8 cellular contexts compared by ENCODE assay signal in the genomic region with DNA sequence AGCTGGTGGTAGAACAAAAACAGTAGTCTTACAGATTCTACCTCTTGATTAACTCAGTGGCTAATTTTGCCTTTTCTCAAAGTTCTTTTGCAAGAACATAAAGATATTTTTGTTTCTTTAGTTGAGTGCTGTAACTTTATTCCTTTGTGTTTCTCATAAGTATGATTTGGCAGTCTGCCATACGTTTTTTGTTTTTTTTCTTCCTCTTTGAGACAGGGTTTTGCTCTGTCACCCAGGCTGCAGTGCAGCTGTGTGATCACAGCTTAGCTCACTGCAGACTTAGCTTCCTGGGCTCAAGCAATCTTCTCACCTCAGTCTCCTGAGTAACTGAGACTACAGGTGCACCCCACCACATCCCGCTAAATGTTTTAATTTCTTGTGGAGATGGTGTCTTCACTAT. TPM values are rescaled to one million over a fixed set of nuclear protein-coding genes. Genes with fewer than 3 reads are reported as not detected.
DNase-seq lines count a peak whose midpoint lies in the region; ATAC-seq, FAIRE-seq and TF ChIP-seq lines count a peak whose summit lies in the region.

No MANE protein-coding gene starts in this region.

- TF ChIP-seq POLR2A in suprapubic skin (IDR thresholded peaks at IDR 0.05), result no peak

- H3K9me1 ChIP-seq in keratinocyte (ENCODE audit: control insufficient read depth, extremely low read depth, insufficient read depth, low read length), result no peaks in the 10 kb centered on the region

- intact Hi-C loops in activated B cell treated with CpG ODN at 0.5 μM for 24 hours (cut with micrococcal nuclease), result no loop called here
- intact Hi-C loops in activated naive CD4-positive, alpha-beta T cell treated with anti-CD3 and anti-CD28 coated beads for 36 hours (cut with micrococcal nuclease), result no loop called here

- peak; percentile 37 for ATAC-seq in activated B cell treated with CpG ODN at 0.5 μM for 24 hours (ENCODE audit: low read depth)

- TF ChIP-seq CTCF in activated B cell treated with CpG ODN at 0.5 μM for 24 hours (IDR thresholded peaks at IDR 0.05) (no peak), keratinocyte (optimal IDR thresholded peaks at IDR 0.05 in 1 of 3, IDR thresholded peaks at IDR 0.05 in 1 of 3, conservative IDR thresholded peaks at IDR 0.05 in 1 of 3; ENCODE audit: extremely low read depth in 1 of 3, insufficient read depth in 2 of 3, low read length in 3 of 3) (no peak), suprapubic skin (IDR thresholded peaks at IDR 0.05) (no peak)

- H3K36me3 ChIP-seq in keratinocyte (ENCODE audit: control insufficient read depth in 2 of 2, extremely low read depth in 1 of 2, insufficient read depth in 2 of 2, low read length in 2 of 2), result peaks cover 2 to 9% of the 10 kb centered on the region in 2 experiments
- H3K36me3 ChIP-seq in suprapubic skin, result no peaks in the 10 kb centered on the region

- H4K20me1 ChIP-seq in keratinocyte (ENCODE audit: control insufficient read depth, extremely low read depth, insufficient read depth, low read length), result no peaks in the 10 kb centered on the region

- H3K4me1 ChIP-seq in keratinocyte (ENCODE audit: control insufficient read depth, extremely low read depth, insufficient read depth, low read length) (peaks cover 34% of the 10 kb centered on the region), suprapubic skin (peaks cover 10% of the 10 kb centered on the region)

- no peak overlapping the region for H3K27ac Mint-ChIP-seq in activated B cell treated with CpG ODN at 0.5 μM for 24 hours
- H3K27ac Mint-ChIP-seq in activated naive CD4-positive, alpha-beta T cell treated with anti-CD3 and anti-CD28 coated beads for 36 hours, result no peak overlapping the region

- no peaks in the 10 kb centered on the region for H3K9me3 Mint-ChIP-seq in activated B cell treated with CpG ODN at 0.5 μM for 24 hours
- H3K9me3 Mint-ChIP-seq in activated naive CD4-positive, alpha-beta T cell treated with anti-CD3 and anti-CD28 coated beads for 36 hours, result no peaks in the 10 kb centered on the region

- peaks cover 39% of the 10 kb centered on the region for H3K79me2 ChIP-seq in keratinocyte (ENCODE audit: control insufficient read depth, insufficient read depth, low read length)

- H3K27ac ChIP-seq in keratinocyte (ENCODE audit: control insufficient read depth, insufficient read depth, low read length), result peak overlapping the region; percentile 68
- H3K27ac ChIP-seq in suprapubic skin, result no peak overlapping the region

- peak overlapping the region; percentile 35 for H3K9ac ChIP-seq in keratinocyte (ENCODE audit: control insufficient read depth, extremely low read depth, insufficient read depth, low read length)

- no peak for TF ChIP-seq EP300 in suprapubic skin (IDR thresholded peaks at IDR 0.05)

- dilution Hi-C loops in keratinocyte (cut with MboI; ENCODE audit: extremely low pct_ligation_motif_present, low sequenced_read_pairs), result no loop called here

- peak overlapping the region; percentile 66 for H3K4me2 ChIP-seq in keratinocyte (ENCODE audit: control insufficient read depth, extremely low read depth, insufficient read depth, low read depth, low read length)

- peak overlapping the region in 1 of 3 experiments; percentile 6 for H3K4me3 ChIP-seq in keratinocyte (ENCODE audit: control insufficient read depth in 2 of 3, extremely low read depth in 1 of 3, insufficient read depth in 2 of 3, low read depth in 1 of 3, low read length in 3 of 3)
- H3K4me3 ChIP-seq in suprapubic skin, result no peak overlapping the region

- peak; percentile 63 for FAIRE-seq in keratinocyte (lab: Jason Lieb, UNC)

- H3K27me3 Mint-ChIP-seq in activated B cell treated with CpG ODN at 0.5 μM for 24 hours, result peaks cover 4% of the 10 kb centered on the region
- no peaks in the 10 kb centered on the region for H3K27me3 Mint-ChIP-seq in activated naive CD4-positive, alpha-beta T cell treated with anti-CD3 and anti-CD28 coated beads for 36 hours (ENCODE audit: low read depth)

- no peaks in the 10 kb centered on the region for H3K36me3 Mint-ChIP-seq in activated B cell treated with CpG ODN at 0.5 μM for 24 hours (ENCODE audit: low read depth)
- H3K36me3 Mint-ChIP-seq in activated naive CD4-positive, alpha-beta T cell treated with anti-CD3 and anti-CD28 coated beads for 36 hours (ENCODE audit: low read depth), result peaks cover 7% of the 10 kb centered on the region

- H3K4me1 Mint-ChIP-seq in activated B cell treated with CpG ODN at 0.5 μM for 24 hours, result peaks cover 3% of the 10 kb centered on the region
- H3K4me1 Mint-ChIP-seq in activated naive CD4-positive, alpha-beta T cell treated with anti-CD3 and anti-CD28 coated beads for 36 hours (ENCODE audit: low read depth), result peaks cover 26% of the 10 kb centered on the region

- CTCF ChIA-PET in activated B cell treated with CpG ODN at 0.5 μM for 24 hours (lab: Charles Lee), result no interaction called here
- CTCF ChIA-PET in activated naive CD4-positive, alpha-beta T cell treated with anti-CD3 and anti-CD28 coated beads for 36 hours (lab: Charles Lee), result interaction anchor here (1.3 kb wide), 1 partner anchor 10 kb away, joined by 4 read pairs; no protein-coding TSS in a partner anchor

- 41% methylated on average over 2 of the region's 2 CpGs for WGBS in suprapubic skin

- peak; percentile 90 for DNase-seq in CD1c-positive myeloid dendritic cell (ENCODE audit: extremely low spot score)
- peak; percentile 86 for DNase-seq in KG1 (lab: John Stamatoyannopoulos, UW)
- DNase-seq in activated B cell treated with CpG ODN at 0.5 μM for 24 hours, result no peak
- DNase-seq in keratinocyte (ENCODE audit: low read depth, low spot score), result no peak
- no peak for DNase-seq in suprapubic skin (ENCODE audit: low spot score in 2 of 2)
- DNase-seq in HK-2 (ENCODE audit: unreplicated experiment), result no peak
- no peak for DNase-seq in activated naive CD4-positive, alpha-beta T cell treated with anti-CD3 and anti-CD28 coated beads for 36 hours
- no peak for DNase-seq in NCI-H1092 treated with DMSO at 0.1 percent for 48 hours (lab: John Stamatoyannopoulos, UW)

- H2AFZ ChIP-seq in keratinocyte (ENCODE audit: control insufficient read depth, low read length), result no peak overlapping the region

- H3K9me3 ChIP-seq in keratinocyte (ENCODE audit: control insufficient read depth, low read depth, low read length) (no peaks in the 10 kb centered on the region), suprapubic skin (no peaks in the 10 kb centered on the region)

- H3K27me3 ChIP-seq in keratinocyte (ENCODE audit: control insufficient read depth, extremely low read depth, insufficient read depth, low read length) (no peaks in the 10 kb centered on the region), suprapubic skin (no peaks in the 10 kb centered on the region)

- POLR2A ChIA-PET in activated B cell treated with CpG ODN at 0.5 μM for 24 hours (lab: Charles Lee), result no interaction called here

- H3K4me3 Mint-ChIP-seq in activated B cell treated with CpG ODN at 0.5 μM for 24 hours, result no peak overlapping the region
- H3K4me3 Mint-ChIP-seq in activated naive CD4-positive, alpha-beta T cell treated with anti-CD3 and anti-CD28 coated beads for 36 hours, result no peak overlapping the region

RNA-seq across cellular contexts. Expression of a gene that starts 22.4 kb away (rescaled TPM):
- 0.37 and 0.38 TPM in 2 replicates for total RNA-seq in activated B cell treated with CpG ODN at 0.5 μM for 24 hours
- polyA plus RNA-seq in keratinocyte, result 39.7 to 66.6 TPM (median 42.0 TPM) in 3 replicates
- 46.3 TPM for polyA plus RNA-seq in keratinocyte (2011; ENCODE audit: low read depth)
- polyA plus RNA-seq in keratinocyte (2011; cell fraction: cytosol; rRNA removed), result 17.6 and 39.0 TPM in 2 replicates
- polyA plus RNA-seq in keratinocyte (2011; cell fraction: nucleus; rRNA removed), result 36.0 and 52.1 TPM in 2 replicates
- 35.0 and 44.0 TPM in 2 replicates for polyA plus RNA-seq in keratinocyte (2012; ENCODE audit: low replicate concordance)
- 19.5 to 104 TPM (median 62.1 TPM) in 3 replicates for polyA minus RNA-seq in keratinocyte
- polyA minus RNA-seq in keratinocyte (2011; cell fraction: cytosol; rRNA and poly(A)+ RNA removed), result 31.1 TPM
- 55.0 and 105 TPM in 2 replicates for polyA minus RNA-seq in keratinocyte (2011; cell fraction: nucleus; rRNA and poly(A)+ RNA removed)
- total RNA-seq in suprapubic skin, result 10 to 100 TPM; 14.6 to 30.8 (median 27.5) TPM
- 10 to 100 TPM; 15.0 to 18.8 TPM for total RNA-seq in activated naive CD4-positive, alpha-beta T cell treated with anti-CD3 and anti-CD28 coated beads for 36 hours

Comparison
In these comparisons a context has a peak if more than half of its experiments do, and no peak if none do; other contexts are left out.
1. DNase-seq: peak in CD1c-positive myeloid dendritic cell (single experiment) and KG1 (single experiment); none in activated B cell treated with CpG ODN at 0.5 μM for 24 hours (single experiment), keratinocyte (single experiment), suprapubic skin (0 of 2), HK-2 (single experiment), activated naive CD4-positive, alpha-beta T cell treated with anti-CD3 and anti-CD28 coated beads for 36 hours (single experiment) and NCI-H1092 treated with DMSO at 0.1 percent for 48 hours (single experiment).
2. RNA of a gene that starts 22.4 kb away (total RNA-seq): 14.6 to 30.8 TPM in suprapubic skin and 15.0 to 18.8 TPM in activated naive CD4-positive, alpha-beta T cell treated with anti-CD3 and anti-CD28 coated beads for 36 hours; 0.37 to 0.38 TPM in activated B cell treated with CpG ODN at 0.5 μM for 24 hours; every median in the first group is over 10 times any median in the second.